In genomic region chr6:21592953-21593352, GRCh38 we compare ENCODE assay signal across 10 cellular contexts. TPM values are rescaled to one million over a fixed set of nuclear protein-coding genes. Genes with fewer than 3 reads are reported as not detected.
A peak's percentile ranks its signal among the peaks of the same experiment; 100 is the strongest.
DNase-seq lines count a peak whose midpoint lies in the region; ATAC-seq and TF ChIP-seq lines count a peak whose summit lies in the region.
"Had no signal": no experiment of that assay in that cellular context is flagged by ENCODE, and none has a peak within 500 bp of the region (broad histone marks: within the 10 kb centered on the region; RNA-seq: fewer than 3 reads in every experiment).

No MANE protein-coding gene starts in this region.

- 0 to 3% methylated on average over 1 of the region's 1 CpG for WGBS in upper lobe of left lung, 2 donors

- DNase-seq in NOMO-1 treated with DMSO at 0.1 percent for 48 hours (lab: John Stamatoyannopoulos, UW; ENCODE audit: unreplicated experiment) (peak; percentile 18), NOMO-1 treated with dmso at 0.1 percent for 144 hours (lab: John Stamatoyannopoulos, UW; ENCODE audit: unreplicated experiment) (no peak), kidney epithelial cell (ENCODE audit: low read depth) (no peak), upper lobe of left lung (no peak), T1000 (lab: John Stamatoyannopoulos, UW) (no peak), immature natural killer cell (no peak)

- H3K36me3 Mint-ChIP-seq in immature natural killer cell, result no peaks in the 10 kb centered on the region

- no peak overlapping the region for H3K27ac Mint-ChIP-seq in immature natural killer cell
- H3K27ac Mint-ChIP-seq: brain, IgD-negative memory B cell had no signal

- H3K27me3 ChIP-seq in kidney epithelial cell (ENCODE audit: control insufficient read depth, insufficient read depth, low read length) (no peaks in the 10 kb centered on the region), upper lobe of left lung (no peaks in the 10 kb centered on the region)

- no peak for TF ChIP-seq POLR2A in upper lobe of left lung (IDR thresholded peaks at IDR 0.05)

- peak overlapping the region; percentile 33 for H3K4me3 ChIP-seq in kidney epithelial cell (ENCODE audit: low read depth, low read length)
- peak overlapping the region in 3 of 4 donors; percentile 69 to 82 (median 75) for H3K4me3 ChIP-seq in upper lobe of left lung

- H3K4me1 ChIP-seq in upper lobe of left lung, result peaks cover 3 to 26% (median 9%) of the 10 kb centered on the region in 4 donors

- peak overlapping the region in 2 of 4 donors; percentile 89 to 98 for H3K27ac ChIP-seq in upper lobe of left lung

- H3K36me3 ChIP-seq in kidney epithelial cell (ENCODE audit: control insufficient read depth, insufficient read depth, low read length) (peaks cover 1% of the 10 kb centered on the region), upper lobe of left lung (no peaks in the 10 kb centered on the region)

- ATAC-seq in SK-N-SH treated with all-trans-retinoic acid at 6 μM for 48 hours (no peak), upper lobe of left lung (ENCODE audit: low FRiP score in 2 of 2) (no peak), GM18502 (IDR thresholded peaks at IDR 0.05; ENCODE audit: poor library complexity, unreplicated experiment) (no peak)

- H3K9me3 Mint-ChIP-seq in immature natural killer cell, result no peaks in the 10 kb centered on the region
- H3K9me3 Mint-ChIP-seq: IgD-negative memory B cell had no signal

- peaks cover 34 to 45% of the 10 kb centered on the region in 2 donors for H3K4me1 Mint-ChIP-seq in immature natural killer cell

- TF ChIP-seq CTCF in kidney epithelial cell (IDR thresholded peaks at IDR 0.05; ENCODE audit: insufficient read depth, low read length, poor library complexity, severe bottlenecking) (no peak), upper lobe of left lung (IDR thresholded peaks at IDR 0.05) (no peak)

- peaks cover 25 to 28% (median 25%) of the 10 kb centered on the region in 3 donors for H3K27me3 Mint-ChIP-seq in immature natural killer cell (ENCODE audit: low read depth in 3 of 3)

- H3K9me3 ChIP-seq in upper lobe of left lung, result no peaks in the 10 kb centered on the region

- H3K4me3 Mint-ChIP-seq in immature natural killer cell, result no peak overlapping the region
- H3K4me3 Mint-ChIP-seq: IgD-negative memory B cell had no signal

- no peak for TF ChIP-seq EP300 in upper lobe of left lung (IDR thresholded peaks at IDR 0.05)

TF ChIP-seq in SK-N-SH treated with all-trans-retinoic acid at 6 μM for 48 hours, 23 proteins besides CTCF, POLR2A, EP300 and RAD21:
- peak; percentile 69; the same call in 1 of the 2 replicates for TF ChIP-seq ZFP30 (CRISPR knock-in tag; IDR thresholded peaks at IDR 0.05)
- TF ChIP-seq ESRRG (CRISPR knock-in tag; IDR thresholded peaks at IDR 0.05), result no peak

RNA-seq across cellular contexts. Expression of gene SOX4, which starts 0.6 kb away (rescaled TPM):
- total RNA-seq in kidney epithelial cell (143 and 147 TPM in 2 replicates), upper lobe of left lung (10 to 100 TPM; 16.4 to 23.4 (median 20.7) TPM)
- polyA plus RNA-seq in immature natural killer cell, result 1 to 10 TPM in 2 of 3 donors, under 1 TPM in 1; 0.75 to 1.7 (median 1.6) TPM
